In the genomic region with DNA sequence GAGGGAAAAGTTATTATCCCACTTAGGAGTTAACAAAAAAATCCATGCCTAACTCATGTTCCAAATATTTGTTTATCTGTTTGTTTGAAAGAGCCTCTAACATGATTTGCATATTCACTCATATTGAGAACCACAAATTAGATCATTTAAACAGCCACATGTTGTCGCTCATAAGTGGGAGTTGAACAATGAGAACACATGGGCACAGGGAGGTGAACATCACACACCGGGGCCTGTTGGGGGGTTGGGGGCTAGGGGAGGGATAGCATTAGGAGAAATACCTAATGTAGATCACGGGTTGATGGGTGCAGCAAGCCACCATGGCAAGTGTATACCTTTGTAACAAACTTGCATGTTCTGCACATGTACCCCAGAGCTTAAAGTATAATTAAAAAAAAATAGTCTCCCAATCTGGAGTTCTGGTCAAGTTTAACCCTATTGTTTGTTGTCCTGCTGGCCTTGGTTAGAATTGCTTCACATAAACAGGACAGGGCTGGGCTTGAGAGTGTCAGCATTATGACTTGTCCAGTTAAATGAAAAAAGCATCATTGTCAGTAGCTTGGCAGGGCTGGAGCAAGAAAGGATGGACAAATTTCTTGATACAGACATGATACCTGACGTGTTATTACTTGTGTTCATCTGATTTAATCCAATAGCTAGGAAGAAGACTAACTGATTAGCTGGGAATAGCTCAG, we compare ENCODE assay signal across 9 cellular contexts. TPM values are rescaled to one million over a fixed set of nuclear protein-coding genes. Genes with fewer than 3 reads are reported as not detected.
DNase-seq lines count a peak whose midpoint lies in the region; ATAC-seq and TF ChIP-seq lines count a peak whose summit lies in the region.
"Had no signal": no experiment of that assay in that cellular context is flagged by ENCODE, and none has a peak within 500 bp of the region (broad histone marks: within the 10 kb centered on the region; RNA-seq: fewer than 3 reads in every experiment).

No MANE protein-coding gene starts in this region.

- peak; percentile 16 for ATAC-seq in GM19372 (IDR thresholded peaks at IDR 0.05; ENCODE audit: low read depth, unreplicated experiment)

- intact Hi-C loops in CD14-positive monocyte (cut with micrococcal nuclease): no loop called here

- H3K27ac ChIP-seq in HL-60 (replicated peaks) (peak overlapping the region; percentile 60), duodenal mucosa (ENCODE audit: low read depth, low read length) (no peak overlapping the region)

- no peaks in the 10 kb centered on the region for H3K36me3 ChIP-seq in duodenal mucosa (ENCODE audit: control insufficient read depth in 1 of 2, insufficient read depth in 2 of 2, low read length in 2 of 2)

- no peak for DNase-seq in CD14-positive monocyte (ENCODE audit: low spot score)
- peak in 1 of 2 experiments; percentile 10 for DNase-seq in HL-60 (ENCODE audit: low read depth in 1 of 2, low spot score in 1 of 2)
- no peak for DNase-seq in T1000 (lab: John Stamatoyannopoulos, UW)
- no peak for DNase-seq in NCI-H2029 (lab: John Stamatoyannopoulos, UW)
- no peak for DNase-seq in NK-92 treated with Interleukin-12 subunit alpha and Interleukin-12 subunit beta, amount 100 ng/mL, for 24 hours (lab: John Stamatoyannopoulos, UW)
- no peak for DNase-seq in glutamatergic neuron
- DNase-seq: Caco-2 had no signal

- H3K9me3 Mint-ChIP-seq in CD14-positive monocyte (peaks cover 0 to 11% (median 6%) of the 10 kb centered on the region in 7 donors), glutamatergic neuron (ENCODE audit: unreplicated experiment) (no peaks in the 10 kb centered on the region)

- H3K27ac Mint-ChIP-seq in CD14-positive monocyte (peak overlapping the region; percentile 80 to 89 (median 85)), glutamatergic neuron (ENCODE audit: unreplicated experiment) (no peak overlapping the region)

- H3K4me3 ChIP-seq in HL-60 (replicated peaks; ENCODE audit: insufficient read depth, low read length): no peak overlapping the region
- H3K4me3 ChIP-seq in duodenal mucosa (ENCODE audit: low read depth in 1 of 2, low read length in 2 of 2): peak overlapping the region; percentile 2 to 17

- no peaks in the 10 kb centered on the region for H3K27me3 ChIP-seq in HL-60 (ENCODE audit: insufficient read depth, poor library complexity, severe bottlenecking)
- H3K27me3 ChIP-seq in duodenal mucosa (ENCODE audit: control insufficient read depth in 1 of 2, insufficient read depth in 2 of 2, low read length in 2 of 2): no peaks in the 10 kb centered on the region

- H3K9me3 ChIP-seq in duodenal mucosa (ENCODE audit: control insufficient read depth in 1 of 2, low read length in 2 of 2): no peaks in the 10 kb centered on the region

- H3K4me1 Mint-ChIP-seq in CD14-positive monocyte (peaks cover 29% of the 10 kb centered on the region), glutamatergic neuron (ENCODE audit: low read depth, unreplicated experiment) (peaks cover 5% of the 10 kb centered on the region)

- H3K4me3 Mint-ChIP-seq in CD14-positive monocyte: peak overlapping the region in 1 of 2 donors; percentile 72
- H3K4me3 Mint-ChIP-seq in glutamatergic neuron (ENCODE audit: unreplicated experiment): no peak overlapping the region

- H3K36me3 Mint-ChIP-seq in CD14-positive monocyte (peaks cover 5 to 11% of the 10 kb centered on the region in 2 donors), glutamatergic neuron (ENCODE audit: unreplicated experiment) (peaks cover 5% of the 10 kb centered on the region)

- H3K27me3 Mint-ChIP-seq in CD14-positive monocyte (ENCODE audit: low read depth in 3 of 3) (no peaks in the 10 kb centered on the region), glutamatergic neuron (ENCODE audit: unreplicated experiment) (no peaks in the 10 kb centered on the region)

- no peak overlapping the region for H3K9ac ChIP-seq in duodenal mucosa (ENCODE audit: low read depth in 1 of 2, low read length in 2 of 2)

- TF ChIP-seq CTCF in CD14-positive monocyte (IDR thresholded peaks at IDR 0.05) (no peak), HL-60 (IDR thresholded peaks at IDR 0.05; ENCODE audit: insufficient read depth, low read length) (no peak), glutamatergic neuron (IDR thresholded peaks at IDR 0.05; ENCODE audit: partially characterized antibody, unreplicated experiment) (no peak)

- peaks cover 13 to 14% of the 10 kb centered on the region in 2 donors for H3K4me1 ChIP-seq in duodenal mucosa (ENCODE audit: control insufficient read depth in 1 of 2, insufficient read depth in 2 of 2, low read length in 2 of 2)

RNA-seq across cellular contexts. Expression of gene PSMA1, which starts 57.8 kb away (rescaled TPM):
- polyA plus RNA-seq in CD14-positive monocyte: 100 to 1,000 TPM; 201 to 228 TPM
- 137 TPM for total RNA-seq in glutamatergic neuron (ENCODE audit: unreplicated experiment)
